Comparison of ENCODE assay signal across 1 cellular context in genomic region chr16:85659805-85660511, GRCh38.
TF ChIP-seq lines count a peak whose summit lies in the region.

No MANE protein-coding gene starts in this region.

TF ChIP-seq in HepG2, 621 proteins besides CTCF, POLR2A, EP300 and RAD21 (continued from another document):
- TF ChIP-seq ZBED4 (CRISPR knock-in tag; IDR thresholded peaks at IDR 0.05; ENCODE audit: borderline replicate concordance) (no peak), MTA3 (CRISPR knock-in tag; IDR thresholded peaks at IDR 0.05) (no peak), ETV5 (CRISPR knock-in tag; IDR thresholded peaks at IDR 0.05; ENCODE audit: borderline replicate concordance) (0 out of 2 replicates have a peak, but pooled peaks have one; percentile 23), RNF2 (conservative IDR thresholded peaks at IDR 0.05; ENCODE audit: low read depth) (no peak)
